In the genomic region with DNA sequence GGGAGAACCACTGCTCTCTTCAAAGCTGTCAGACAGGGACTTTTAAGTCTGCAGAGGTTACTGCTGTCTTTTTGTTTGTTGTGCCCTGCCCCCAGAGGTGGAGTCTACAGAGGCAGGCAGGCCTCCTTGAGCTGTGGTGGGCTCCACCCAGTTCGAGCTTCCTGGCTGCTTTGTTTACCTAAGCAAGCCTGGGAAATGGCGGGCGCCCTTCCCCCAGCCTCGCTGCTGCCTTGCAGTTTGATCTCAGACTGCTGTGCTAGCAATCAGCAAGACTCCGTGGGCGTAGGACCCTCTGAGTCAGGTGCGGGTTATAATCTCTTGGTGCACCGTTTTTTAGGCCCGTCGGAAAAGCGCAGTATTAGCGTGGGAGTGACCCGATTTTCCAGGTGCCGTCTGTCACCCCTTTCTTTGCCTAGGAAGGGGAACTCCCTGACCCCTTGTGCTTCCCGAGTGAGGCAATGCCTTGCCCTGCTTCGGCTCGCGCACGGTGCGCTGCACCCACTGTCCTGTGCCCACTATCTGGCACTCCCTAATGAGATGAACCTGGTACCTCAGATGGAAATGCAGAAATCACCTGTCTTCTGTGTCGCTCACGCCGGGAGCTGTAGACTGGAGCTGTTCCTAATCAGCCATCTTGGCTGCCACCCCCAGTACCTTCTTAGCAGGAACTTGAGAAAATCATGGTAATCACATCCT, we compare ENCODE assay signal across 1 cellular context.
TF ChIP-seq lines count a peak whose summit lies in the region.
"Not testable (repeated sequence)": the region's sequence is repeated elsewhere in the genome, so short reads cannot be mapped to it uniquely, and the experiment has no call there.

No MANE protein-coding gene starts in this region.

TF ChIP-seq in HepG2, 621 proteins besides CTCF, POLR2A, EP300 and RAD21 (continued from another document and continues in another):
- TF ChIP-seq, protein P1, sequence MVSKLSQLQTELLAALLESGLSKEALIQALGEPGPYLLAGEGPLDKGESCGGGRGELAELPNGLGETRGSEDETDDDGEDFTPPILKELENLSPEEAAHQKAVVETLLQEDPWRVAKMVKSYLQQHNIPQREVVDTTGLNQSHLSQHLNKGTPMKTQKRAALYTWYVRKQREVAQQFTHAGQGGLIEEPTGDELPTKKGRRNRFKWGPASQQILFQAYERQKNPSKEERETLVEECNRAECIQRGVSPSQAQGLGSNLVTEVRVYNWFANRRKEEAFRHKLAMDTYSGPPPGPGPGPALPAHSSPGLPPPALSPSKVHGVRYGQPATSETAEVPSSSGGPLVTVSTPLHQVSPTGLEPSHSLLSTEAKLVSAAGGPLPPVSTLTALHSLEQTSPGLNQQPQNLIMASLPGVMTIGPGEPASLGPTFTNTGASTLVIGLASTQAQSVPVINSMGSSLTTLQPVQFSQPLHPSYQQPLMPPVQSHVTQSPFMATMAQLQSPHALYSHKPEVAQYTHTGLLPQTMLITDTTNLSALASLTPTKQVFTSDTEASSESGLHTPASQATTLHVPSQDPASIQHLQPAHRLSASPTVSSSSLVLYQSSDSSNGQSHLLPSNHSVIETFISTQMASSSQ (IDR thresholded peaks at IDR 0.05; ENCODE audit: low read depth): not testable (repeated sequence)
- TF ChIP-seq, protein P1 (CRISPR knock-in tag; IDR thresholded peaks at IDR 0.05; ENCODE audit: borderline replicate concordance): peak; percentile 21; the same call in 1 of the 2 replicates
- TF ChIP-seq ZNF556 (CRISPR knock-in tag; IDR thresholded peaks at IDR 0.05; ENCODE audit: borderline replicate concordance): peak; percentile 77; the same call in 1 of the 2 replicates
- TF ChIP-seq HDAC1 (CRISPR knock-in tag; IDR thresholded peaks at IDR 0.05): peak; percentile 69
- peak; percentile 75; the same call in 1 of the 2 replicates for TF ChIP-seq KDM2A (CRISPR knock-in tag; IDR thresholded peaks at IDR 0.05; ENCODE audit: borderline replicate concordance, low read depth)
- 0 out of 2 replicates have a peak, but pooled peaks have one; percentile 61 for TF ChIP-seq ZNF138 (CRISPR knock-in tag; IDR thresholded peaks at IDR 0.05; ENCODE audit: low read depth)
- TF ChIP-seq YY1 (IDR thresholded peaks at IDR 0.05; ENCODE audit: insufficient read depth, insufficient replicate concordance, low read depth, low read length): peak; percentile 69
- TF ChIP-seq EED (CRISPR knock-in tag; IDR thresholded peaks at IDR 0.05): peak; percentile 78; the same call in 1 of the 2 replicates
- TF ChIP-seq KMT2B (CRISPR knock-in tag; IDR thresholded peaks at IDR 0.05): peak; percentile 81
- peak; percentile 79 for TF ChIP-seq TBX2 (CRISPR knock-in tag; IDR thresholded peaks at IDR 0.05; ENCODE audit: borderline replicate concordance)
- TF ChIP-seq, protein P2, sequence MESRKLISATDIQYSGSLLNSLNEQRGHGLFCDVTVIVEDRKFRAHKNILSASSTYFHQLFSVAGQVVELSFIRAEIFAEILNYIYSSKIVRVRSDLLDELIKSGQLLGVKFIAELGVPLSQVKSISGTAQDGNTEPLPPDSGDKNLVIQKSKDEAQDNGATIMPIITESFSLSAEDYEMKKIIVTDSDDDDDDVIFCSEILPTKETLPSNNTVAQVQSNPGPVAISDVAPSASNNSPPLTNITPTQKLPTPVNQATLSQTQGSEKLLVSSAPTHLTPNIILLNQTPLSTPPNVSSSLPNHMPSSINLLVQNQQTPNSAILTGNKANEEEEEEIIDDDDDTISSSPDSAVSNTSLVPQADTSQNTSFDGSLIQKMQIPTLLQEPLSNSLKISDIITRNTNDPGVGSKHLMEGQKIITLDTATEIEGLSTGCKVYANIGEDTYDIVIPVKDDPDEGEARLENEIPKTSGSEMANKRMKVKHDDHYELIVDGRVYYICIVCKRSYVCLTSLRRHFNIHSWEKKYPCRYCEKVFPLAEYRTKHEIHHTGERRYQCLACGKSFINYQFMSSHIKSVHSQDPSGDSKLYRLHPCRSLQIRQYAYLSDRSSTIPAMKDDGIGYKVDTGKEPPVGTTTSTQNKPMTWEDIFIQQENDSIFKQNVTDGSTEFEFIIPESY (CRISPR knock-in tag; IDR thresholded peaks at IDR 0.05): peak; percentile 15; the same call in 1 of the 2 replicates
- peak; percentile 79 for TF ChIP-seq TAF1 (CRISPR knock-in tag; IDR thresholded peaks at IDR 0.05)
- TF ChIP-seq NR2C2 (CRISPR knock-in tag; IDR thresholded peaks at IDR 0.05; ENCODE audit: borderline replicate concordance): peak; percentile 73
- peak; percentile 66; the same call in 1 of the 2 replicates for TF ChIP-seq ZNF547 (CRISPR knock-in tag; IDR thresholded peaks at IDR 0.05)
- TF ChIP-seq, protein P3, sequence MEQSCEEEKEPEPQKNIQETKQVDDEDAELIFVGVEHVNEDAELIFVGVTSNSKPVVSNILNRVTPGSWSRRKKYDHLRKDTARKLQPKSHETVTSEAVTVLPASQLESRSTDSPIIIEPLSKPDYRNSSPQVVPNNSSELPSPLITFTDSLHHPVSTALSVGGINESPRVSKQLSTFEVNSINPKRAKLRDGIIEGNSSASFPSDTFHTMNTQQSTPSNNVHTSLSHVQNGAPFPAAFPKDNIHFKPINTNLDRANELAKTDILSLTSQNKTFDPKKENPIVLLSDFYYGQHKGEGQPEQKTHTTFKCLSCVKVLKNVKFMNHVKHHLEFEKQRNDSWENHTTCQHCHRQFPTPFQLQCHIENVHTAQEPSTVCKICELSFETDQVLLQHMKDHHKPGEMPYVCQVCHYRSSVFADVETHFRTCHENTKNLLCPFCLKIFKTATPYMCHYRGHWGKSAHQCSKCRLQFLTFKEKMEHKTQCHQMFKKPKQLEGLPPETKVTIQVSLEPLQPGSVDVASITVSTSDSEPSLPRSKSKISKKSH (CRISPR knock-in tag; IDR thresholded peaks at IDR 0.05; ENCODE audit: borderline replicate concordance): peak; percentile 52; the same call in 1 of the 2 replicates
- TF ChIP-seq, protein P4, sequence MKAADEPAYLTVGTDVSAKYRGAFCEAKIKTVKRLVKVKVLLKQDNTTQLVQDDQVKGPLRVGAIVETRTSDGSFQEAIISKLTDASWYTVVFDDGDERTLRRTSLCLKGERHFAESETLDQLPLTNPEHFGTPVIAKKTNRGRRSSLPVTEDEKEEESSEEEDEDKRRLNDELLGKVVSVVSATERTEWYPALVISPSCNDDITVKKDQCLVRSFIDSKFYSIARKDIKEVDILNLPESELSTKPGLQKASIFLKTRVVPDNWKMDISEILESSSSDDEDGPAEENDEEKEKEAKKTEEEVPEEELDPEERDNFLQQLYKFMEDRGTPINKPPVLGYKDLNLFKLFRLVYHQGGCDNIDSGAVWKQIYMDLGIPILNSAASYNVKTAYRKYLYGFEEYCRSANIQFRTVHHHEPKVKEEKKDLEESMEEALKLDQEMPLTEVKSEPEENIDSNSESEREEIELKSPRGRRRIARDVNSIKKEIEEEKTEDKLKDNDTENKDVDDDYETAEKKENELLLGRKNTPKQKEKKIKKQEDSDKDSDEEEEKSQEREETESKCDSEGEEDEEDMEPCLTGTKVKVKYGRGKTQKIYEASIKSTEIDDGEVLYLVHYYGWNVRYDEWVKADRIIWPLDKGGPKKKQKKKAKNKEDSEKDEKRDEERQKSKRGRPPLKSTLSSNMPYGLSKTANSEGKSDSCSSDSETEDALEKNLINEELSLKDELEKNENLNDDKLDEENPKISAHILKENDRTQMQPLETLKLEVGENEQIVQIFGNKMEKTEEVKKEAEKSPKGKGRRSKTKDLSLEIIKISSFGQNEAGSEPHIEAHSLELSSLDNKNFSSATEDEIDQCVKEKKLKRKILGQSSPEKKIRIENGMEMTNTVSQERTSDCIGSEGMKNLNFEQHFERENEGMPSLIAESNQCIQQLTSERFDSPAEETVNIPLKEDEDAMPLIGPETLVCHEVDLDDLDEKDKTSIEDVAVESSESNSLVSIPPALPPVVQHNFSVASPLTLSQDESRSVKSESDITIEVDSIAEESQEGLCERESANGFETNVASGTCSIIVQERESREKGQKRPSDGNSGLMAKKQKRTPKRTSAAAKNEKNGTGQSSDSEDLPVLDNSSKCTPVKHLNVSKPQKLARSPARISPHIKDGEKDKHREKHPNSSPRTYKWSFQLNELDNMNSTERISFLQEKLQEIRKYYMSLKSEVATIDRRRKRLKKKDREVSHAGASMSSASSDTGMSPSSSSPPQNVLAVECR (CRISPR knock-in tag; IDR thresholded peaks at IDR 0.05; ENCODE audit: borderline replicate concordance): peak; percentile 69; the same call in 1 of the 2 replicates
- TF ChIP-seq SOX5 (CRISPR knock-in tag; IDR thresholded peaks at IDR 0.05; ENCODE audit: borderline replicate concordance): peak; percentile 33; the same call in 1 of the 2 replicates
- TF ChIP-seq, protein P5, sequence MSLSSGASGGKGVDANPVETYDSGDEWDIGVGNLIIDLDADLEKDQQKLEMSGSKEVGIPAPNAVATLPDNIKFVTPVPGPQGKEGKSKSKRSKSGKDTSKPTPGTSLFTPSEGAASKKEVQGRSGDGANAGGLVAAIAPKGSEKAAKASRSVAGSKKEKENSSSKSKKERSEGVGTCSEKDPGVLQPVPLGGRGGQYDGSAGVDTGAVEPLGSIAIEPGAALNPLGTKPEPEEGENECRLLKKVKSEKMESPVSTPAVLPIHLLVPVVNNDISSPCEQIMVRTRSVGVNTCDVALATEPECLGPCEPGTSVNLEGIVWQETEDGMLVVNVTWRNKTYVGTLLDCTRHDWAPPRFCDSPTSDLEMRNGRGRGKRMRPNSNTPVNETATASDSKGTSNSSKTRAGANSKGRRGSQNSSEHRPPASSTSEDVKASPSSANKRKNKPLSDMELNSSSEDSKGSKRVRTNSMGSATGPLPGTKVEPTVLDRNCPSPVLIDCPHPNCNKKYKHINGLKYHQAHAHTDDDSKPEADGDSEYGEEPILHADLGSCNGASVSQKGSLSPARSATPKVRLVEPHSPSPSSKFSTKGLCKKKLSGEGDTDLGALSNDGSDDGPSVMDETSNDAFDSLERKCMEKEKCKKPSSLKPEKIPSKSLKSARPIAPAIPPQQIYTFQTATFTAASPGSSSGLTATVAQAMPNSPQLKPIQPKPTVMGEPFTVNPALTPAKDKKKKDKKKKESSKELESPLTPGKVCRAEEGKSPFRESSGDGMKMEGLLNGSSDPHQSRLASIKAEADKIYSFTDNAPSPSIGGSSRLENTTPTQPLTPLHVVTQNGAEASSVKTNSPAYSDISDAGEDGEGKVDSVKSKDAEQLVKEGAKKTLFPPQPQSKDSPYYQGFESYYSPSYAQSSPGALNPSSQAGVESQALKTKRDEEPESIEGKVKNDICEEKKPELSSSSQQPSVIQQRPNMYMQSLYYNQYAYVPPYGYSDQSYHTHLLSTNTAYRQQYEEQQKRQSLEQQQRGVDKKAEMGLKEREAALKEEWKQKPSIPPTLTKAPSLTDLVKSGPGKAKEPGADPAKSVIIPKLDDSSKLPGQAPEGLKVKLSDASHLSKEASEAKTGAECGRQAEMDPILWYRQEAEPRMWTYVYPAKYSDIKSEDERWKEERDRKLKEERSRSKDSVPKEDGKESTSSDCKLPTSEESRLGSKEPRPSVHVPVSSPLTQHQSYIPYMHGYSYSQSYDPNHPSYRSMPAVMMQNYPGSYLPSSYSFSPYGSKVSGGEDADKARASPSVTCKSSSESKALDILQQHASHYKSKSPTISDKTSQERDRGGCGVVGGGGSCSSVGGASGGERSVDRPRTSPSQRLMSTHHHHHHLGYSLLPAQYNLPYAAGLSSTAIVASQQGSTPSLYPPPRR (CRISPR knock-in tag; IDR thresholded peaks at IDR 0.05; ENCODE audit: borderline replicate concordance): peak; percentile 51; the same call in 1 of the 2 replicates
- 0 out of 2 replicates have a peak, but pooled peaks have one; percentile 32 for TF ChIP-seq HIVEP1 (CRISPR knock-in tag; IDR thresholded peaks at IDR 0.05)
- TF ChIP-seq, protein P6, sequence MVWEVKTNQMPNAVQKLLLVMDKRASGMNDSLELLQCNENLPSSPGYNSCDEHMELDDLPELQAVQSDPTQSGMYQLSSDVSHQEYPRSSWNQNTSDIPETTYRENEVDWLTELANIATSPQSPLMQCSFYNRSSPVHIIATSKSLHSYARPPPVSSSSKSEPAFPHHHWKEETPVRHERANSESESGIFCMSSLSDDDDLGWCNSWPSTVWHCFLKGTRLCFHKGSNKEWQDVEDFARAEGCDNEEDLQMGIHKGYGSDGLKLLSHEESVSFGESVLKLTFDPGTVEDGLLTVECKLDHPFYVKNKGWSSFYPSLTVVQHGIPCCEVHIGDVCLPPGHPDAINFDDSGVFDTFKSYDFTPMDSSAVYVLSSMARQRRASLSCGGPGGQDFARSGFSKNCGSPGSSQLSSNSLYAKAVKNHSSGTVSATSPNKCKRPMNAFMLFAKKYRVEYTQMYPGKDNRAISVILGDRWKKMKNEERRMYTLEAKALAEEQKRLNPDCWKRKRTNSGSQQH (CRISPR knock-in tag; IDR thresholded peaks at IDR 0.05; ENCODE audit: low read depth): 0 out of 2 replicates have a peak, but pooled peaks have one; percentile 64
- TF ChIP-seq, protein P7, sequence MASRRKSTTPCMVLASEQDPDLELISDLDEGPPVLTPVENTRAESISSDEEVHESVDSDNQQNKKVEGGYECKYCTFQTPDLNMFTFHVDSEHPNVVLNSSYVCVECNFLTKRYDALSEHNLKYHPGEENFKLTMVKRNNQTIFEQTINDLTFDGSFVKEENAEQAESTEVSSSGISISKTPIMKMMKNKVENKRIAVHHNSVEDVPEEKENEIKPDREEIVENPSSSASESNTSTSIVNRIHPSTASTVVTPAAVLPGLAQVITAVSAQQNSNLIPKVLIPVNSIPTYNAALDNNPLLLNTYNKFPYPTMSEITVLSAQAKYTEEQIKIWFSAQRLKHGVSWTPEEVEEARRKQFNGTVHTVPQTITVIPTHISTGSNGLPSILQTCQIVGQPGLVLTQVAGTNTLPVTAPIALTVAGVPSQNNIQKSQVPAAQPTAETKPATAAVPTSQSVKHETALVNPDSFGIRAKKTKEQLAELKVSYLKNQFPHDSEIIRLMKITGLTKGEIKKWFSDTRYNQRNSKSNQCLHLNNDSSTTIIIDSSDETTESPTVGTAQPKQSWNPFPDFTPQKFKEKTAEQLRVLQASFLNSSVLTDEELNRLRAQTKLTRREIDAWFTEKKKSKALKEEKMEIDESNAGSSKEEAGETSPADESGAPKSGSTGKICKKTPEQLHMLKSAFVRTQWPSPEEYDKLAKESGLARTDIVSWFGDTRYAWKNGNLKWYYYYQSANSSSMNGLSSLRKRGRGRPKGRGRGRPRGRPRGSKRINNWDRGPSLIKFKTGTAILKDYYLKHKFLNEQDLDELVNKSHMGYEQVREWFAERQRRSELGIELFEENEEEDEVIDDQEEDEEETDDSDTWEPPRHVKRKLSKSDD (CRISPR knock-in tag; IDR thresholded peaks at IDR 0.05; ENCODE audit: low read depth): 0 out of 2 replicates have a peak, but pooled peaks have one; percentile 46
- TF ChIP-seq MYC (CRISPR knock-in tag; IDR thresholded peaks at IDR 0.05; ENCODE audit: borderline replicate concordance): peak; percentile 72; the same call in 1 of the 2 replicates
- TF ChIP-seq, protein P8, sequence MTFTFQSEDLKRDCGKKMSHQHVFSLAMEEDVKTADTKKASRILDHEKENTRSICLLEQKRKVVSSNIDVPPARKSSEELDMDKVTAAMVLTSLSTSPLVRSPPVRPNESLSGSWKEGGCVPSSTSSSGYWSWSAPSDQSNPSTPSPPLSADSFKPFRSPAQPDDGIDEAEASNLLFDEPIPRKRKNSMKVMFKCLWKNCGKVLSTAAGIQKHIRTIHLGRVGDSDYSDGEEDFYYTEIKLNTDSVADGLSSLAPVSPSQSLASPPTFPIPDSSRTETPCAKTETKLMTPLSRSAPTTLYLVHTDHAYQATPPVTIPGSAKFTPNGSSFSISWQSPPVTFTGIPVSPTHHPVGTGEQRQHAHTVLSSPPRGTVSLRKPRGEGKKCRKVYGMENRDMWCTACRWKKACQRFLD (CRISPR knock-in tag; IDR thresholded peaks at IDR 0.05; ENCODE audit: borderline replicate concordance): peak; percentile 33; the same call in 1 of the 2 replicates
